ENCODE assay signal across 37 cellular contexts in genomic region chr5:180853121-180853520, GRCh38. TPM values are rescaled to one million over a fixed set of nuclear protein-coding genes. Genes with fewer than 3 reads are reported as not detected.
"Had no signal": no experiment of that assay in that cellular context is flagged by ENCODE, and none has a peak within 500 bp of the region (broad histone marks: within the 10 kb centered on the region; RNA-seq: fewer than 3 reads in every experiment).

No MANE protein-coding gene starts in this region.

- H3K27me3 ChIP-seq: adrenal gland, body of pancreas, brain microvascular endothelial cell, breast epithelium had no signal

- ATAC-seq: activated CD8-positive, alpha-beta T cell treated with anti-CD3 and anti-CD28 coated beads for 36 hours; activated naive CD4-positive, alpha-beta T cell treated with anti-CD3 and anti-CD28 coated beads, Interleukin-2, amount 50 U/mL, for 72 hours; activated T-cell treated with anti-CD3 and anti-CD28 coated beads, Interleukin-2, amount 50 U/mL, for 4 hours; activated T-cell treated with anti-CD3 and anti-CD28 coated beads, Interleukin-2, amount 50 U/mL, for 72 hours; activated T-helper 17 cell treated with anti-CD3 and anti-CD28 coated beads, Interleukin-2, amount 50 U/mL, for 72 hours; body of pancreas had no signal

- H3K27ac ChIP-seq: adrenal gland, body of pancreas, brain microvascular endothelial cell, breast epithelium, VCaP had no signal

- H3K27ac Mint-ChIP-seq: activated B cell treated with CpG ODN at 0.5 μM for 24 hours; activated CD4-positive, alpha-beta memory T cell treated with anti-CD3 and anti-CD28 coated beads for 36 hours; activated CD4-positive, alpha-beta T cell treated with anti-CD3 and anti-CD28 coated beads, Interleukin-2, amount 10 ng/mL, durations not matched to agents 24 days and 14 days; activated CD8-positive, alpha-beta T cell treated with anti-CD3 and anti-CD28 coated beads for 36 hours; activated naive CD4-positive, alpha-beta T cell treated with anti-CD3 and anti-CD28 coated beads for 36 hours; activated naive CD4-positive, alpha-beta T cell treated with anti-CD3 and anti-CD28 coated beads, Interleukin-2, amount 50 U/mL, for 72 hours; activated naive CD8-positive, alpha-beta T cell treated with anti-CD3 and anti-CD28 coated beads, Interleukin-2, amount 10 ng/mL, durations not matched to agents 7 days and 5 days; activated T-cell treated with anti-CD3 and anti-CD28 coated beads, Interleukin-2, amount 50 U/mL, for 72 hours; activated T-helper 1 cell treated with anti-CD3 and anti-CD28 coated beads, Interleukin-12 subunit alpha, Interleukin-12 subunit beta, Interleukin-2, Interleukin-4 antibody, amounts not matched to agents 30 ng/mL and 10 ng/mL and 1 ng/mL, durations not matched to agents 14 hours and 24 hours and 36 hours; activated T-helper 17 cell treated with anti-CD3 and anti-CD28 coated beads, Interleukin-2, amount 50 U/mL, for 72 hours; T-helper 1 cell treated with Interleukin-12 subunit alpha and Interleukin-12 subunit beta and Interleukin-4 antibody, amounts not matched to agents 30 μg/mL and 1 μg/mL, for 36 hours; T-helper 2 cell treated with Interferon-gamma antibody and Interleukin-4, amounts not matched to agents 5 μg/mL and 100 μg/mL, for 36 hours had no signal

- H3K27me3 Mint-ChIP-seq: activated B cell treated with CpG ODN at 0.5 μM for 24 hours; activated CD4-positive, alpha-beta memory T cell treated with anti-CD3 and anti-CD28 coated beads for 36 hours; activated CD4-positive, alpha-beta T cell treated with anti-CD3 and anti-CD28 coated beads, Interleukin-2, amount 10 ng/mL, durations not matched to agents 24 days and 14 days; activated CD8-positive, alpha-beta T cell treated with anti-CD3 and anti-CD28 coated beads for 36 hours; activated naive CD8-positive, alpha-beta T cell treated with anti-CD3 and anti-CD28 coated beads, Interleukin-2, amount 10 ng/mL, durations not matched to agents 7 days and 5 days; activated T-helper 17 cell treated with anti-CD3 and anti-CD28 coated beads, Interleukin-2, amount 50 U/mL, for 72 hours had no signal

- H3K4me1 ChIP-seq: adrenal gland, body of pancreas, breast epithelium had no signal

- H3K4me1 Mint-ChIP-seq: activated B cell treated with CpG ODN at 0.5 μM for 24 hours; activated CD4-positive, alpha-beta T cell treated with anti-CD3 and anti-CD28 coated beads, Interleukin-2, amount 10 ng/mL, durations not matched to agents 24 days and 14 days had no signal

- H3K4me3 ChIP-seq: adrenal gland, body of pancreas, breast epithelium had no signal

- DNase-seq: activated B cell treated with CpG ODN at 0.5 μM for 24 hours; activated CD4-positive, alpha-beta memory T cell treated with anti-CD3 and anti-CD28 coated beads for 36 hours; activated CD4-positive, alpha-beta T cell treated with anti-CD3 and anti-CD28 coated beads for 4 hours; activated CD4-positive, alpha-beta T cell treated with anti-CD3 and anti-CD28 coated beads, Interleukin-2, amount 10 ng/mL, durations not matched to agents 24 days and 14 days; activated CD4-positive, alpha-beta T cell treated with anti-CD3 and anti-CD28 coated beads, Interleukin-2, amount 50 U/mL, for 1 hour; activated CD4-positive, alpha-beta T cell treated with anti-CD3 and anti-CD28 coated beads, Interleukin-2, amount 50 U/mL, for 4 hours; activated CD4-positive, CD25-positive, alpha-beta regulatory T cell treated with anti-CD3 and anti-CD28 coated beads, Interleukin-2, amount 50 U/mL, for 72 hours; activated CD8-positive, alpha-beta memory T cell treated with anti-CD3 and anti-CD28 coated beads, Interleukin-2, amount 50 U/mL, for 4 hours; activated CD8-positive, alpha-beta T cell treated with anti-CD3 and anti-CD28 coated beads for 36 hours; activated effector memory CD4-positive, alpha-beta T cell treated with anti-CD3 and anti-CD28 coated beads, Interleukin-2, amount 50 U/mL, for 16 hours; activated gamma-delta T cell treated with Interleukin-2 at 50 U/mL for 16 hours; activated naive CD4-positive, alpha-beta T cell; activated naive CD4-positive, alpha-beta T cell treated with anti-CD3 and anti-CD28 coated beads for 36 hours; activated naive CD4-positive, alpha-beta T cell treated with anti-CD3 and anti-CD28 coated beads, Interleukin-2, amount 50 U/mL, for 16 hours; activated naive CD8-positive, alpha-beta T cell treated with anti-CD3 and anti-CD28 coated beads, Interleukin-2, amount 10 ng/mL, durations not matched to agents 7 days and 5 days; activated T-cell treated with anti-CD3 and anti-CD28 coated beads for 4 hours; activated T-cell treated with anti-CD3 and anti-CD28 coated beads, Interleukin-2, amount 50 U/mL, for 1 hour; activated T-cell treated with anti-CD3 and anti-CD28 coated beads, Interleukin-2, amount 50 U/mL, for 4 hours; activated T-cell treated with anti-CD3 and anti-CD28 coated beads, Interleukin-2, amount 50 U/mL, for 72 hours; adrenal gland; amniotic stem cell; aorta; body of pancreas; brain microvascular endothelial cell; central memory CD4-positive, alpha-beta T cell; T-helper 1 cell; T-helper 2 cell; T-helper 9 cell had no signal

- H3K9me3 ChIP-seq: adrenal gland, body of pancreas had no signal

- H3K4me3 Mint-ChIP-seq: activated B cell treated with CpG ODN at 0.5 μM for 24 hours; activated CD4-positive, alpha-beta memory T cell treated with anti-CD3 and anti-CD28 coated beads for 36 hours; activated CD4-positive, alpha-beta T cell treated with anti-CD3 and anti-CD28 coated beads, Interleukin-2, amount 10 ng/mL, durations not matched to agents 24 days and 14 days; activated CD8-positive, alpha-beta T cell treated with anti-CD3 and anti-CD28 coated beads for 36 hours; activated naive CD4-positive, alpha-beta T cell treated with anti-CD3 and anti-CD28 coated beads for 36 hours; activated naive CD8-positive, alpha-beta T cell treated with anti-CD3 and anti-CD28 coated beads, Interleukin-2, amount 10 ng/mL, durations not matched to agents 7 days and 5 days; activated T-cell treated with anti-CD3 and anti-CD28 coated beads, Interleukin-2, amount 50 U/mL, for 4 hours; activated T-cell treated with anti-CD3 and anti-CD28 coated beads, Interleukin-2, amount 50 U/mL, for 72 hours; activated T-helper 1 cell treated with anti-CD3 and anti-CD28 coated beads, Interleukin-12 subunit alpha, Interleukin-12 subunit beta, Interleukin-2, Interleukin-4 antibody, amounts not matched to agents 30 ng/mL and 10 ng/mL and 1 ng/mL, durations not matched to agents 14 hours and 24 hours and 36 hours; activated T-helper 17 cell treated with anti-CD3 and anti-CD28 coated beads, Interleukin-2, amount 50 U/mL, for 72 hours; T-helper 1 cell treated with Interleukin-12 subunit alpha and Interleukin-12 subunit beta and Interleukin-4 antibody, amounts not matched to agents 30 μg/mL and 1 μg/mL, for 36 hours; T-helper 2 cell treated with Interferon-gamma antibody and Interleukin-4, amounts not matched to agents 5 μg/mL and 100 μg/mL, for 36 hours had no signal

RNA-seq across cellular contexts. Expression of gene BTNL8, which starts 45.8 kb away (rescaled TPM):
- total RNA-seq: activated B cell treated with CpG ODN at 0.5 μM for 24 hours; activated CD4-positive, alpha-beta memory T cell treated with anti-CD3 and anti-CD28 coated beads for 36 hours; activated CD4-positive, alpha-beta T cell treated with anti-CD3 and anti-CD28 coated beads, Interleukin-2, amount 10 ng/mL, durations not matched to agents 24 days and 14 days; activated CD8-positive, alpha-beta memory T cell treated with anti-CD3 and anti-CD28 coated beads for 36 hours; activated CD8-positive, alpha-beta T cell treated with anti-CD3 and anti-CD28 coated beads for 36 hours; activated naive CD4-positive, alpha-beta T cell treated with anti-CD3 and anti-CD28 coated beads for 36 hours; activated naive CD4-positive, alpha-beta T cell treated with anti-CD3 and anti-CD28 coated beads, Interleukin-2, amount 50 U/mL, for 72 hours; activated naive CD8-positive, alpha-beta T cell treated with anti-CD3 and anti-CD28 coated beads, Interleukin-2, amount 10 ng/mL, durations not matched to agents 7 days and 5 days; activated T-cell treated with anti-CD3 and anti-CD28 coated beads, Interleukin-2, amount 50 U/mL, for 4 hours; activated T-helper 1 cell treated with anti-CD3 and anti-CD28 coated beads, Interleukin-12 subunit alpha, Interleukin-12 subunit beta, Interleukin-2, Interleukin-4 antibody, amounts not matched to agents 30 ng/mL and 10 ng/mL and 1 ng/mL, durations not matched to agents 14 hours and 24 hours and 36 hours; astrocyte had no signal
